10 cellular contexts compared by ENCODE assay signal in the genomic region with DNA sequence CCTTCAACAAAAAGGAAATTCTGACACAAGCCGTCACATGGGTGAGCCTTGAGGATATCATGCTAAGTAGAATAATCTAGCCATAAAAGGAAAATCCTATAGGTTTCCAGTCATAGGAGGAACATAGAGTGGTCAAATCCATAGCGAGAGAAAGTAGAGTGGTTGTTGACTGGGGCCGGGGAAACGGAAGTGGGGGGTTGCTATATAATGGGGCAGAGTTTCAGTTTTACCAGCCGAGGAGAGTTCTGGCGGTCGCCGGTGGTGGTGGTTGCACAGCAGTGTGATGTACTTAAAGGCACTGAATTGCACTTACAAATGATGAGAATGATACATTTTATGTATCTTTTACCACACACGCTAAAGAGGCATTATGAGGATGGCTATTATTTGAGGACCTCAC.
DNase-seq lines count a peak whose midpoint lies in the region; ATAC-seq lines count a peak whose summit lies in the region.
"Had no signal": no experiment of that assay in that cellular context is flagged by ENCODE, and none has a peak within 500 bp of the region (broad histone marks: within the 10 kb centered on the region; RNA-seq: fewer than 3 reads in every experiment).

No MANE protein-coding gene starts in this region.

- H3K9me3 Mint-ChIP-seq in stimulated activated naive CD8-positive, alpha-beta T cell treated with anti-CD3 and anti-CD28 coated beads, Interleukin-15, Interleukin-2, amounts not matched to agents 100 ng/mL and 50 ng/mL, for 24 hours, result no peaks in the 10 kb centered on the region
- H3K9me3 Mint-ChIP-seq: neural crest cell had no signal

- peak overlapping the region; percentile 29 for H3K27ac Mint-ChIP-seq in stimulated activated naive CD8-positive, alpha-beta T cell treated with anti-CD3 and anti-CD28 coated beads, Interleukin-15, Interleukin-2, amounts not matched to agents 100 ng/mL and 50 ng/mL, for 24 hours

- peak; percentile 15 for DNase-seq in stimulated activated CD4-positive, alpha-beta T cell treated with anti-CD3 and anti-CD28 coated beads, Interleukin-15, amount 100 ng/mL, for 24 hours
- DNase-seq in stimulated activated CD4-positive, alpha-beta T cell treated with anti-CD3 and anti-CD28 coated beads, Interleukin-4, amount 100 ng/mL, for 1 hour, result no peak
- DNase-seq in NOMO-1 treated with dmso at 0.1 percent for 144 hours (lab: John Stamatoyannopoulos, UW; ENCODE audit: unreplicated experiment) (peak; percentile 19), RKO (ENCODE audit: low spot score) (no peak), pons (ENCODE audit: low spot score) (no peak)
- DNase-seq in NK-92 treated with Interleukin-12 subunit alpha and Interleukin-12 subunit beta, amount 100 ng/mL, for 24 hours (lab: John Stamatoyannopoulos, UW), result no peak

- H3K4me3 Mint-ChIP-seq in stimulated activated naive CD8-positive, alpha-beta T cell treated with anti-CD3 and anti-CD28 coated beads, Interleukin-15, Interleukin-2, amounts not matched to agents 100 ng/mL and 50 ng/mL, for 24 hours, result peak overlapping the region; percentile 34
- H3K4me3 Mint-ChIP-seq: brain, neural crest cell had no signal

- peaks cover 39% of the 10 kb centered on the region for H3K4me1 Mint-ChIP-seq in stimulated activated naive CD8-positive, alpha-beta T cell treated with anti-CD3 and anti-CD28 coated beads, Interleukin-15, Interleukin-2, amounts not matched to agents 100 ng/mL and 50 ng/mL, for 24 hours (ENCODE audit: low read depth)

- peak; percentile 45 for ATAC-seq in HG02642 (IDR thresholded peaks at IDR 0.05; ENCODE audit: poor library complexity, unreplicated experiment)

- H3K27me3 Mint-ChIP-seq in stimulated activated naive CD8-positive, alpha-beta T cell treated with anti-CD3 and anti-CD28 coated beads, Interleukin-15, Interleukin-2, amounts not matched to agents 100 ng/mL and 50 ng/mL, for 24 hours, result no peaks in the 10 kb centered on the region

- no peaks in the 10 kb centered on the region for H3K36me3 Mint-ChIP-seq in stimulated activated naive CD8-positive, alpha-beta T cell treated with anti-CD3 and anti-CD28 coated beads, Interleukin-15, Interleukin-2, amounts not matched to agents 100 ng/mL and 50 ng/mL, for 24 hours (ENCODE audit: low read depth)
- H3K36me3 Mint-ChIP-seq: brain had no signal

Comparison
In these comparisons a context has a peak if more than half of its experiments do, and no peak if none do; other contexts are left out.
1. DNase-seq: peak in stimulated activated CD4-positive, alpha-beta T cell treated with anti-CD3 and anti-CD28 coated beads, Interleukin-15, amount 100 ng/mL, for 24 hours (single experiment) and NOMO-1 treated with dmso at 0.1 percent for 144 hours (single experiment); none in stimulated activated CD4-positive, alpha-beta T cell treated with anti-CD3 and anti-CD28 coated beads, Interleukin-4, amount 100 ng/mL, for 1 hour (single experiment), RKO (single experiment), pons (single experiment) and NK-92 treated with Interleukin-12 subunit alpha and Interleukin-12 subunit beta, amount 100 ng/mL, for 24 hours (single experiment).